18 cellular contexts compared by ENCODE assay signal in genomic region chr1:8552820-8553397, GRCh38.
A peak's percentile ranks its signal among the peaks of the same experiment; 100 is the strongest.
DNase-seq lines count a peak whose midpoint lies in the region; ATAC-seq and TF ChIP-seq lines count a peak whose summit lies in the region.
"Had no signal": no experiment of that assay in that cellular context is flagged by ENCODE, and none has a peak within 500 bp of the region (broad histone marks: within the 10 kb centered on the region; RNA-seq: fewer than 3 reads in every experiment).

No MANE protein-coding gene starts in this region.

- H3K4me1 ChIP-seq in HEK293 (ENCODE audit: control insufficient read depth, insufficient read depth, low read length) (no peaks in the 10 kb centered on the region; the same call in 1 of the 2 replicates), Karpas-422 (ENCODE audit: low read length) (peaks cover 7% of the 10 kb centered on the region)

- H3K27me3 ChIP-seq in dorsolateral prefrontal cortex (no peaks in the 10 kb centered on the region), neural cell (ENCODE audit: insufficient read depth, low read depth, low read length) (no peaks in the 10 kb centered on the region), Karpas-422 (ENCODE audit: low read length) (no peaks in the 10 kb centered on the region)
- H3K27me3 ChIP-seq: heart right ventricle, right atrium auricular region, suprapubic skin had no signal

- H3K9me3 ChIP-seq in HEK293 (ENCODE audit: control insufficient read depth, insufficient read depth, low read depth, low read length) = no peaks in the 10 kb centered on the region
- no peaks in the 10 kb centered on the region for H3K9me3 ChIP-seq in neural cell (ENCODE audit: low read length)
- H3K9me3 ChIP-seq in Karpas-422 (ENCODE audit: low read length) = no peaks in the 10 kb centered on the region
- H3K9me3 ChIP-seq: heart right ventricle, left ventricle myocardium inferior, right atrium auricular region, suprapubic skin had no signal

- TF ChIP-seq RAD21 in neural cell (conservative IDR thresholded peaks at IDR 0.05) = no peak

- POLR2A ChIA-PET in HEK293 (lab: Yijun Ruan, JAX) = no interaction called here

- H3F3A ChIP-seq in neural cell (ENCODE audit: insufficient read depth, low read length, poor library complexity, severe bottlenecking) = peaks cover 3% of the 10 kb centered on the region

- H3K4me2 ChIP-seq in neural cell (ENCODE audit: low read length) (no peak overlapping the region), Karpas-422 (ENCODE audit: low read depth, low read length, poor library complexity, severe bottlenecking) (no peak overlapping the region)

- no peak for TF ChIP-seq CTCF in HEK293 (tag by site-specific recombination; IDR thresholded peaks at IDR 0.05)
- TF ChIP-seq CTCF in dorsolateral prefrontal cortex (IDR thresholded peaks at IDR 0.05 in 54 of 56, conservative IDR thresholded peaks at IDR 0.05 in 2 of 56; ENCODE audit: low read depth in 1 of 56, partially characterized antibody in 56 of 56) = no peak
- no peak for TF ChIP-seq CTCF in neural cell (IDR thresholded peaks at IDR 0.05; ENCODE audit: poor library complexity, severe bottlenecking)

- H3K27ac ChIP-seq in HEK293 (ENCODE audit: extremely low read depth, low read depth, low read length) (no peak overlapping the region), dorsolateral prefrontal cortex (peak overlapping the region in 37 of 59 donors; percentile 4 to 80 (median 58)), neural cell (ENCODE audit: low read length) (no peak overlapping the region), Karpas-422 (ENCODE audit: low read length) (no peak overlapping the region)
- H3K27ac ChIP-seq: heart right ventricle, left ventricle myocardium inferior, right atrium auricular region, SK-N-MC, suprapubic skin had no signal

- intact Hi-C loops in dorsolateral prefrontal cortex (cut with DNase I) = no loop called here

- no peaks in the 10 kb centered on the region for H3K9me2 ChIP-seq in neural cell (ENCODE audit: insufficient read depth, low read length)
- H3K9me2 ChIP-seq in Karpas-422 (replicated peaks; ENCODE audit: insufficient read depth, low read length) = no peaks in the 10 kb centered on the region

- CTCF ChIA-PET in HEK293 (lab: Yijun Ruan, JAX) = interaction anchor here (0.7 to 2.4 kb wide), 2 partner anchors 9 to 64 kb away, joined by 3 to 14 read pairs; no protein-coding TSS in a partner anchor

- H3K9ac ChIP-seq in neural cell (ENCODE audit: low read length) = no peak overlapping the region
- no peak overlapping the region for H3K9ac ChIP-seq in Karpas-422 (ENCODE audit: low read length)

- no peak overlapping the region for H3K27ac Mint-ChIP-seq in T-helper 2 cell treated with Interferon-gamma antibody and Interleukin-4, amounts not matched to agents 5 μg/mL and 100 μg/mL, for 36 hours

- no peak overlapping the region for H3K4me3 ChIP-seq in HEK293 (ENCODE audit: low read depth, low read length)
- H3K4me3 ChIP-seq in dorsolateral prefrontal cortex = no peak overlapping the region
- no peak overlapping the region for H3K4me3 ChIP-seq in neural cell (ENCODE audit: low read length)
- H3K4me3 ChIP-seq in Karpas-422 (ENCODE audit: low read length) = no peak overlapping the region
- H3K4me3 ChIP-seq: heart right ventricle, left ventricle myocardium inferior, right atrium auricular region, SK-N-MC, suprapubic skin had no signal

- peaks cover 27% of the 10 kb centered on the region for H3K79me2 ChIP-seq in neural cell (replicated peaks; ENCODE audit: insufficient read depth, low read length)
- no peaks in the 10 kb centered on the region for H3K79me2 ChIP-seq in Karpas-422 (ENCODE audit: low read length)

- H4K20me1 ChIP-seq in neural cell (ENCODE audit: insufficient read depth) (peaks cover 5% of the 10 kb centered on the region), Karpas-422 (ENCODE audit: insufficient read depth, low read depth, low read length) (no peaks in the 10 kb centered on the region)

- H3K9me3 Mint-ChIP-seq in T-helper 2 cell treated with Interferon-gamma antibody and Interleukin-4, amounts not matched to agents 5 μg/mL and 100 μg/mL, for 36 hours = no peaks in the 10 kb centered on the region
- H3K9me3 Mint-ChIP-seq: immature natural killer cell had no signal

- peaks cover 35% of the 10 kb centered on the region for H3K4me1 Mint-ChIP-seq in T-helper 2 cell treated with Interferon-gamma antibody and Interleukin-4, amounts not matched to agents 5 μg/mL and 100 μg/mL, for 36 hours (ENCODE audit: low read depth)

- H3K27me3 Mint-ChIP-seq in T-helper 2 cell treated with Interferon-gamma antibody and Interleukin-4, amounts not matched to agents 5 μg/mL and 100 μg/mL, for 36 hours (ENCODE audit: low read depth) = no peaks in the 10 kb centered on the region

- DNase-seq in Ammon's horn (ENCODE audit: low spot score) = peak; percentile 13
- peak in 1 of 10 donors; percentile 35 for DNase-seq in dorsolateral prefrontal cortex
- no peak for DNase-seq in left lobe of liver (ENCODE audit: low spot score)
- DNase-seq in T-helper 2 cell treated with Interferon-gamma antibody and Interleukin-4, amounts not matched to agents 5 μg/mL and 100 μg/mL, for 36 hours (ENCODE audit: low spot score) = no peak
- DNase-seq in Karpas-422 = no peak
- DNase-seq: activated naive CD4-positive, alpha-beta T cell treated with anti-CD3 and anti-CD28 coated beads, Interleukin-2, amount 50 U/mL, for 16 hours; activated T-cell treated with anti-CD3 and anti-CD28 coated beads, Interleukin-2, amount 50 U/mL, for 48 hours; heart right ventricle; immature natural killer cell; left ventricle myocardium inferior; NK-92 treated with Interleukin-12 subunit alpha and Interleukin-12 subunit beta, amount 100 ng/mL, for 24 hours; T-helper 9 cell had no signal

- no peak overlapping the region for H2AFZ ChIP-seq in neural cell (ENCODE audit: low read depth, low read length)
- H2AFZ ChIP-seq in Karpas-422 (ENCODE audit: low read length) = no peak overlapping the region

- peaks cover 33% of the 10 kb centered on the region for H3K36me3 Mint-ChIP-seq in T-helper 2 cell treated with Interferon-gamma antibody and Interleukin-4, amounts not matched to agents 5 μg/mL and 100 μg/mL, for 36 hours (ENCODE audit: low read depth)

- ATAC-seq in left lobe of liver (no peak), GM21381 (IDR thresholded peaks at IDR 0.05; ENCODE audit: unreplicated experiment) (no peak)

- TF ChIP-seq EP300 in neural cell (conservative IDR thresholded peaks at IDR 0.05; ENCODE audit: poor library complexity, severe bottlenecking) = no peak

- H3K4me3 Mint-ChIP-seq in T-helper 2 cell treated with Interferon-gamma antibody and Interleukin-4, amounts not matched to agents 5 μg/mL and 100 μg/mL, for 36 hours = no peak overlapping the region
- H3K4me3 Mint-ChIP-seq: immature natural killer cell had no signal

- H3K36me3 ChIP-seq in HEK293 (ENCODE audit: control insufficient read depth in 2 of 2, insufficient read depth in 1 of 2, low read length in 2 of 2) (peaks cover 0 to 13% of the 10 kb centered on the region in 2 experiments; a peak in 1 of 3 replicates), neural cell (ENCODE audit: insufficient read depth, low read length) (peaks cover 5% of the 10 kb centered on the region), Karpas-422 (ENCODE audit: insufficient read depth, low read length) (no peaks in the 10 kb centered on the region)
- H3K36me3 ChIP-seq: right atrium auricular region had no signal

TF ChIP-seq in HEK293, 187 proteins besides CTCF, POLR2A, EP300 and RAD21 (continues in another document):
- TF ChIP-seq SP7 (tag by site-specific recombination; IDR thresholded peaks at IDR 0.05) = no peak
- TF ChIP-seq ZNF157 (tag by site-specific recombination; IDR thresholded peaks at IDR 0.05) = 0 out of 2 replicates have a peak, but pooled peaks have one; percentile 35
- no peak for TF ChIP-seq BCL11B (tag by site-specific recombination; IDR thresholded peaks at IDR 0.05; ENCODE audit: low read depth)
- no peak for TF ChIP-seq AEBP2 (tag by site-specific recombination; IDR thresholded peaks at IDR 0.05; ENCODE audit: borderline replicate concordance)
- TF ChIP-seq ZFHX2 (tag by site-specific recombination; conservative IDR thresholded peaks at IDR 0.05) = no peak
- no peak for TF ChIP-seq ZFP37 (tag by site-specific recombination; IDR thresholded peaks at IDR 0.05)
- TF ChIP-seq ZNF529 (tag by site-specific recombination; IDR thresholded peaks at IDR 0.05; ENCODE audit: insufficient replicate concordance) = no peak

TF ChIP-seq in neural cell, 6 proteins besides CTCF, POLR2A, EP300 and RAD21:
- TF ChIP-seq POLR2AphosphoS5 (IDR thresholded peaks at IDR 0.05) (peak; percentile 6), MXI1 (conservative IDR thresholded peaks at IDR 0.05; ENCODE audit: poor library complexity, severe bottlenecking) (no peak)

Comparison
In these comparisons a context has a peak if more than half of its experiments do, and no peak if none do; other contexts are left out.
1. H3K27ac ChIP-seq: peak in dorsolateral prefrontal cortex (37 of 59); none in HEK293 (single experiment), neural cell (single experiment) and Karpas-422 (single experiment).